Comparison of ENCODE assay signal across 1 cellular context in genomic region chr3:54104084-54104483, GRCh38.
TF ChIP-seq lines count a peak whose summit lies in the region.

No MANE protein-coding gene starts in this region.

TF ChIP-seq in GM23338, 12 proteins besides CTCF, POLR2A, EP300 and RAD21 (continued from another document):
- TF ChIP-seq ZNF462 (CRISPR knock-in tag; IDR thresholded peaks at IDR 0.05): no peak
